9 cellular contexts compared by ENCODE assay signal in the genomic region with DNA sequence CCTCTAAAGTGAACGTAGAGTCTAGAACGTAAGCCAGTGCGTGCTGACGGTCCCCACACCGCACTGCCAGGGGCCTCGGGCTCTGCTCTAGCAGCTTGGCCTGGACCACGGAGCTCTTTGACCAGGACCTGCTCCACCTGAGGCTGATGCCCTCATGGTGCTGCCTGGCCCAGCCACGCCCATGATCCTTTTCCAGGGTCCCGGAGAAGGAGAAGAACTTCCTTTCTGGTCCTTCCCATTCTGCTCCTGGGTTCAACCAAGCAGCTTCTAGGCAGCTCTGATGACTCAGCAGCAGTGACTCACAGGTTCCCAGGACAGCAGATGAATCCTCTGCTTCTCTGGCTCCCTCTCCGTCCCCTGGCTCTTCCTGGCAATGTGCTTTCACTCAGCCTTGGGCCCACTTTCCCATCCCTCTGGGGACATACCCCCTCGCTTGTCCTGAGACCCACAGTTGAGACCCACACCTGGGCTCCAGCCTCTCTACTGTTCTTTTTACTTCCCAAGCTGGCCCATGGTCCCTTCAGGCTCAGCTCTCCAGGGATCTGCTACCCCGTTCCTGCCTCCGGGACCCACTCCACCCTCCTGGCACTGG.
DNase-seq lines count a peak whose midpoint lies in the region; ATAC-seq and TF ChIP-seq lines count a peak whose summit lies in the region.
"Had no signal": no experiment of that assay in that cellular context is flagged by ENCODE, and none has a peak within 500 bp of the region (broad histone marks: within the 10 kb centered on the region; RNA-seq: fewer than 3 reads in every experiment).

No MANE protein-coding gene starts in this region.

- peak overlapping the region in 4 of 5 experiments; percentile 35 to 78 (median 59) for H3K27ac Mint-ChIP-seq in brain

- intact Hi-C loops in right lobe of liver (cut with DNase I) = no loop called here

- peaks cover 0 to 9% (median 2%) of the 10 kb centered on the region in 4 donors for H3K4me1 ChIP-seq in right lobe of liver

- peaks cover 0 to 4% (median 0%) of the 10 kb centered on the region in 5 experiments for H3K9me3 Mint-ChIP-seq in brain

- peak overlapping the region in 1 of 5 experiments; percentile 35 for H3K4me3 Mint-ChIP-seq in brain

- peaks cover 12% of the 10 kb centered on the region for H3K27me3 Mint-ChIP-seq in brain

- no peaks in the 10 kb centered on the region for H3K36me3 ChIP-seq in right lobe of liver

- no peaks in the 10 kb centered on the region for H3K36me3 Mint-ChIP-seq in brain

- POLR2A ChIA-PET in AG04449 (lab: Yijun Ruan, JAX) = no interaction called here

- peak; percentile 28 for DNase-seq in AG04449 (ENCODE audit: low read depth, low spot score)
- DNase-seq in HS-5 (ENCODE audit: low read depth) = peak; percentile 70
- peak in 1 of 3 donors; percentile 72 for DNase-seq in right lobe of liver
- no peak for DNase-seq in DMS79 treated with DMSO at 0.1 percent for 48 hours (lab: John Stamatoyannopoulos, UW)
- no peak for DNase-seq in globus pallidus (ENCODE audit: low spot score)
- no peak for DNase-seq in NK-92 (lab: John Stamatoyannopoulos, UW; ENCODE audit: unreplicated experiment)
- DNase-seq: NK-92 treated with Interleukin-12 subunit alpha and Interleukin-12 subunit beta, amount 100 ng/mL, for 24 hours had no signal

- H3K27me3 ChIP-seq in right lobe of liver = no peaks in the 10 kb centered on the region

- no peaks in the 10 kb centered on the region for H3K9me3 ChIP-seq in right lobe of liver

- TF ChIP-seq CTCF in AG04449 (IDR thresholded peaks at IDR 0.05; ENCODE audit: insufficient read depth, low read length, missing control alignments) (no peak), brain (conservative IDR thresholded peaks at IDR 0.05) (no peak), right lobe of liver (IDR thresholded peaks at IDR 0.05) (no peak)

- no peak overlapping the region for H3K4me3 ChIP-seq in AG04449 (ENCODE audit: low read depth, low read length)
- H3K4me3 ChIP-seq in right lobe of liver = no peak overlapping the region

- ATAC-seq in right lobe of liver (peak; percentile 37 to 76 (median 46)), HG02981 (IDR thresholded peaks at IDR 0.05; ENCODE audit: unreplicated experiment) (no peak)

- H3K27ac ChIP-seq in right lobe of liver = no peak overlapping the region

- CTCF ChIA-PET in AG04449 (lab: Yijun Ruan, JAX) = interaction anchor here (0.9 kb wide), 1 partner anchor 10 kb away, joined by 3 read pairs; no protein-coding TSS in a partner anchor

- TF ChIP-seq POLR2A in right lobe of liver (IDR thresholded peaks at IDR 0.05) = no peak

- 72% methylated on average over 2 of the region's 13 CpGs for WGBS in right lobe of liver (ENCODE audit: insufficient coverage, low coverage, low lambda C conversion rate, missing lambda C conversion rate)

- peaks cover 75% of the 10 kb centered on the region for H3K4me1 Mint-ChIP-seq in brain

Comparison
In these comparisons a context has a peak if more than half of its experiments do, and no peak if none do; other contexts are left out.
1. DNase-seq: peak in AG04449 (single experiment) and HS-5 (single experiment); none in DMS79 treated with DMSO at 0.1 percent for 48 hours (single experiment), globus pallidus (single experiment) and NK-92 (single experiment).